ENCODE assay signal across 8 cellular contexts in the genomic region with DNA sequence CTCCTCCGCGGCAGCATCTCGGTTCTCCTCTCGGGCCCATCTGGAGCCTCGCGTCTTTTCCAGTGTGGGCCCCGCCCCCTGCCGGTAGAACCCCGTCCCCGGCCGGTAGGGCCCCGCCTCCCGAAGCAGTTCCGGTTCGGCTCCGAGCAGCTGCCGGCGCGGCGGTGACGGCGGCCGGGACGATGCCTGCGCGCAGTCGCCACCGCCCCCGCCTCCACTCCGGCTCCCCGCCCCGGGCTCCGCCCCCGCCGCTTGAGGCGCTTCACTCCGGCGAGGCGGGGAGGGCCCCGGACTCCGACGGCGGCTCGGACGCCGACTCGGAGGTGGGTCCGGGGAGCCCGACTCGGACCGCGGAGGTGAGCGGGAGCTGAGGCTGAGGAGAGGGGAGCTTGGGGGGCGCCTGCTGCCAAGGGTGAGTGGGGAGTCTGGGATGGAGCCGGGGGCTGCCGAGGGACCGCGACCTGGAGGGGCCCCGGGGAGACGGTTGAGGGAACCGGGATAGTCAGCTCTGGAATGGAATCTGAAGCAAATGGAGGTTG. TPM values are rescaled to one million over a fixed set of nuclear protein-coding genes. Genes with fewer than 3 reads are reported as not detected.
DNase-seq lines count a peak whose midpoint lies in the region; ATAC-seq and TF ChIP-seq lines count a peak whose summit lies in the region.

A gene (plus strand): TSS at position 290 of the 539 bp plus-strand sequence. CDS start 38,873 bp downstream, outside the sequence.

- no peaks in the 10 kb centered on the region for H3K27me3 Mint-ChIP-seq in T-helper 1 cell treated with Interleukin-12 subunit alpha and Interleukin-12 subunit beta and Interleukin-4 antibody, amounts not matched to agents 30 μg/mL and 1 μg/mL, for 36 hours (ENCODE audit: low read depth)
- no peaks in the 10 kb centered on the region for H3K27me3 Mint-ChIP-seq in type B pancreatic cell

- H3K36me3 Mint-ChIP-seq in T-helper 1 cell treated with Interleukin-12 subunit alpha and Interleukin-12 subunit beta and Interleukin-4 antibody, amounts not matched to agents 30 μg/mL and 1 μg/mL, for 36 hours (ENCODE audit: low read depth): peaks cover 6% of the 10 kb centered on the region
- peaks cover 10% of the 10 kb centered on the region for H3K36me3 Mint-ChIP-seq in type B pancreatic cell

- H3K36me3 ChIP-seq in heart right ventricle: no peaks in the 10 kb centered on the region

- no peaks in the 10 kb centered on the region for H3K27me3 ChIP-seq in heart right ventricle

- peaks cover 0 to 66% (median 51%) of the 10 kb centered on the region in 9 donors for H3K4me1 ChIP-seq in heart right ventricle

- H3K9me3 ChIP-seq in heart right ventricle: no peaks in the 10 kb centered on the region

- H3K27ac ChIP-seq in heart right ventricle: peak within 1 kb of the TSS; percentile 85 to 99 (median 96)

- intact Hi-C loops in heart right ventricle (cut with DNase I): loop anchor here in 8 of 10 donors (5.0 to 10.0 kb wide), 8 partner anchors 61 to 957 kb away; a partner anchor contains a TSS
- intact Hi-C loops in posterior vena cava (cut with DNase I): loop anchor here in 1 of 2 donors (5.0 kb wide), 1 partner anchor 121 kb away; no protein-coding TSS in a partner anchor

- WGBS in heart right ventricle, 2 donors: 0% methylated on average over 58 to 61 of the region's 61 CpGs

- TF ChIP-seq CTCF in heart right ventricle (IDR thresholded peaks at IDR 0.05): peak in 8 of 9 donors; percentile 47 to 61 (median 52)
- peak; percentile 65 for TF ChIP-seq CTCF in type B pancreatic cell (conservative IDR thresholded peaks at IDR 0.05)

- peaks cover 40% of the 10 kb centered on the region for H3K4me1 Mint-ChIP-seq in T-helper 1 cell treated with Interleukin-12 subunit alpha and Interleukin-12 subunit beta and Interleukin-4 antibody, amounts not matched to agents 30 μg/mL and 1 μg/mL, for 36 hours (ENCODE audit: low read depth)
- peaks cover 25% of the 10 kb centered on the region for H3K4me1 Mint-ChIP-seq in type B pancreatic cell (ENCODE audit: unreplicated experiment)

- peak; percentile 86 to 93 (median 89) for ATAC-seq in heart right ventricle

- peak; percentile 92 for DNase-seq in GDM1 (lab: John Stamatoyannopoulos, UW)
- DNase-seq in HCEC 1CT: peak; percentile 94
- DNase-seq in NCI-H128 (lab: John Stamatoyannopoulos, UW; ENCODE audit: unreplicated experiment): peak; percentile 77
- peak; percentile 91 for DNase-seq in amniotic epithelial cell (ENCODE audit: low read depth)
- peak; percentile 96 to 97 for DNase-seq in heart right ventricle
- DNase-seq in posterior vena cava (ENCODE audit: low spot score): peak; percentile 99
- peak; percentile 98 for DNase-seq in type B pancreatic cell (ENCODE audit: extremely low spot score, unreplicated experiment)

- no peaks in the 10 kb centered on the region for H3K9me3 Mint-ChIP-seq in T-helper 1 cell treated with Interleukin-12 subunit alpha and Interleukin-12 subunit beta and Interleukin-4 antibody, amounts not matched to agents 30 μg/mL and 1 μg/mL, for 36 hours
- no peaks in the 10 kb centered on the region for H3K9me3 Mint-ChIP-seq in type B pancreatic cell

- H3K4me3 Mint-ChIP-seq in T-helper 1 cell treated with Interleukin-12 subunit alpha and Interleukin-12 subunit beta and Interleukin-4 antibody, amounts not matched to agents 30 μg/mL and 1 μg/mL, for 36 hours: peak within 1 kb of the TSS; percentile 88
- peak within 1 kb of the TSS; percentile 99 for H3K4me3 Mint-ChIP-seq in type B pancreatic cell

- H3K27ac Mint-ChIP-seq in T-helper 1 cell treated with Interleukin-12 subunit alpha and Interleukin-12 subunit beta and Interleukin-4 antibody, amounts not matched to agents 30 μg/mL and 1 μg/mL, for 36 hours: peak within 1 kb of the TSS; percentile 88
- peak within 1 kb of the TSS; percentile 96 for H3K27ac Mint-ChIP-seq in type B pancreatic cell

- peak within 1 kb of the TSS; percentile 74 to 98 (median 81) for H3K4me3 ChIP-seq in heart right ventricle

RNA-seq across cellular contexts. Expression of the gene that starts here (rescaled TPM):
- 10 to 100 TPM; 23.8 to 31.2 (median 26.5) TPM for total RNA-seq in heart right ventricle
- polyA plus RNA-seq in heart right ventricle: 1 to 10 TPM; 5.3 to 8.5 TPM
- total RNA-seq in posterior vena cava: 10 to 100 TPM; 26.6 to 29.6 TPM
- total RNA-seq in type B pancreatic cell (ENCODE audit: low replicate concordance): 15.7 and 17.3 TPM in 2 replicates

Comparison
In these comparisons a context has a peak if more than half of its experiments do, and no peak if none do; other contexts are left out.
1. Peak in every context shown above with its lines: DNase-seq, ATAC-seq, H3K4me3 ChIP-seq and H3K27ac ChIP-seq.